In genomic region chr5:173707392-173707791, GRCh38 we compare ENCODE assay signal across 8 cellular contexts.
DNase-seq lines count a peak whose midpoint lies in the region; ATAC-seq and TF ChIP-seq lines count a peak whose summit lies in the region.

No MANE protein-coding gene starts in this region.

- 62 to 88% methylated on average over 4 of the region's 4 CpGs for WGBS in sigmoid colon, 2 donors

- CTCF ChIA-PET in AG04449 (lab: Yijun Ruan, JAX) = no interaction called here

- H3K36me3 ChIP-seq in sigmoid colon = no peaks in the 10 kb centered on the region

- peak; percentile 70 for ATAC-seq in foreskin keratinocyte
- ATAC-seq in activated CD4-positive, CD25-positive, alpha-beta regulatory T cell treated with anti-CD3 and anti-CD28 coated beads, Interleukin-2, amount 50 U/mL, for 24 hours = no peak

- POLR2A ChIA-PET in AG04449 (lab: Yijun Ruan, JAX) = no interaction called here

- no peaks in the 10 kb centered on the region for H3K4me1 ChIP-seq in foreskin keratinocyte
- H3K4me1 ChIP-seq in sigmoid colon = no peaks in the 10 kb centered on the region

- no peak for TF ChIP-seq POLR2A in sigmoid colon (IDR thresholded peaks at IDR 0.05)

- H3K27ac ChIP-seq in foreskin keratinocyte (no peak overlapping the region), sigmoid colon (no peak overlapping the region)

- DNase-seq in AG04449 (ENCODE audit: low read depth, low spot score) (peak; percentile 28), GM20000 (ENCODE audit: low spot score) (peak; percentile 39), NAMALWA (ENCODE audit: low spot score) (peak; percentile 76), foreskin keratinocyte (peak in 1 of 2 donors; percentile 42), HuH-7 (ENCODE audit: low spot score) (no peak), NCI-H1436 treated with DMSO at 0.1 percent for 48 hours (lab: John Stamatoyannopoulos, UW) (no peak), sigmoid colon (no peak)

- no peak for TF ChIP-seq CTCF in AG04449 (IDR thresholded peaks at IDR 0.05; ENCODE audit: insufficient read depth, low read length, missing control alignments)
- no peak for TF ChIP-seq CTCF in GM20000 (IDR thresholded peaks at IDR 0.05; ENCODE audit: extremely low read depth, missing control alignments)
- TF ChIP-seq CTCF in foreskin keratinocyte (conservative IDR thresholded peaks at IDR 0.05) = no peak
- TF ChIP-seq CTCF in sigmoid colon (IDR thresholded peaks at IDR 0.05) = no peak

- intact Hi-C loops in sigmoid colon (cut with DNase I) = no loop called here

- H3K27me3 ChIP-seq in foreskin keratinocyte = no peaks in the 10 kb centered on the region
- no peaks in the 10 kb centered on the region for H3K27me3 ChIP-seq in sigmoid colon

- no peaks in the 10 kb centered on the region for H3K9me3 ChIP-seq in sigmoid colon

- no peak overlapping the region for H3K4me3 ChIP-seq in AG04449 (ENCODE audit: low read depth, low read length)
- no peak overlapping the region for H3K4me3 ChIP-seq in sigmoid colon

- TF ChIP-seq EP300 in sigmoid colon (IDR thresholded peaks at IDR 0.05) = no peak

Comparison
In these comparisons a context has a peak if more than half of its experiments do, and no peak if none do; other contexts are left out.
1. DNase-seq: peak in AG04449 (single experiment), GM20000 (single experiment) and NAMALWA (single experiment); none in HuH-7 (single experiment), NCI-H1436 treated with DMSO at 0.1 percent for 48 hours (single experiment) and sigmoid colon (single experiment).